1 cellular context compared by ENCODE assay signal in the genomic region with DNA sequence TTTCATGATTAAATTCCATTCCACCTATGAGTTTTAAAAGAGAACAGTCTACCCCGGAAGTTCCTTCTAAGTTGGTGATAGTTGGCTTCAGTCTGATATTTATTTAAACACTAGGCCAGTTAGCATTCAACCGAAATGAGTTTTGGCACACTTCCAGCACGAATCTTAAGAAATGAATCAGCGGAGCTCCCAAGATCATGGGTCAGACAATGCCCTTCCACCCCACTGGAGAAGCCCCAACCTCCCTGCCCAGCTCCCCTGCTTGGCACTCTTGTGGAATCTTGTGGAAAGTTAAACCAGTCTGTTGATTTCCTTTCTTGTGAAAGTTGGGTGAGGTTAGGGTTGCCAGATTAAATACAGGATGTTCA.
TF ChIP-seq lines count a peak whose summit lies in the region.

No MANE protein-coding gene starts in this region.

TF ChIP-seq in GM23338, 12 proteins besides CTCF, POLR2A, EP300 and RAD21 (continued from another document):
- TF ChIP-seq, protein P1, sequence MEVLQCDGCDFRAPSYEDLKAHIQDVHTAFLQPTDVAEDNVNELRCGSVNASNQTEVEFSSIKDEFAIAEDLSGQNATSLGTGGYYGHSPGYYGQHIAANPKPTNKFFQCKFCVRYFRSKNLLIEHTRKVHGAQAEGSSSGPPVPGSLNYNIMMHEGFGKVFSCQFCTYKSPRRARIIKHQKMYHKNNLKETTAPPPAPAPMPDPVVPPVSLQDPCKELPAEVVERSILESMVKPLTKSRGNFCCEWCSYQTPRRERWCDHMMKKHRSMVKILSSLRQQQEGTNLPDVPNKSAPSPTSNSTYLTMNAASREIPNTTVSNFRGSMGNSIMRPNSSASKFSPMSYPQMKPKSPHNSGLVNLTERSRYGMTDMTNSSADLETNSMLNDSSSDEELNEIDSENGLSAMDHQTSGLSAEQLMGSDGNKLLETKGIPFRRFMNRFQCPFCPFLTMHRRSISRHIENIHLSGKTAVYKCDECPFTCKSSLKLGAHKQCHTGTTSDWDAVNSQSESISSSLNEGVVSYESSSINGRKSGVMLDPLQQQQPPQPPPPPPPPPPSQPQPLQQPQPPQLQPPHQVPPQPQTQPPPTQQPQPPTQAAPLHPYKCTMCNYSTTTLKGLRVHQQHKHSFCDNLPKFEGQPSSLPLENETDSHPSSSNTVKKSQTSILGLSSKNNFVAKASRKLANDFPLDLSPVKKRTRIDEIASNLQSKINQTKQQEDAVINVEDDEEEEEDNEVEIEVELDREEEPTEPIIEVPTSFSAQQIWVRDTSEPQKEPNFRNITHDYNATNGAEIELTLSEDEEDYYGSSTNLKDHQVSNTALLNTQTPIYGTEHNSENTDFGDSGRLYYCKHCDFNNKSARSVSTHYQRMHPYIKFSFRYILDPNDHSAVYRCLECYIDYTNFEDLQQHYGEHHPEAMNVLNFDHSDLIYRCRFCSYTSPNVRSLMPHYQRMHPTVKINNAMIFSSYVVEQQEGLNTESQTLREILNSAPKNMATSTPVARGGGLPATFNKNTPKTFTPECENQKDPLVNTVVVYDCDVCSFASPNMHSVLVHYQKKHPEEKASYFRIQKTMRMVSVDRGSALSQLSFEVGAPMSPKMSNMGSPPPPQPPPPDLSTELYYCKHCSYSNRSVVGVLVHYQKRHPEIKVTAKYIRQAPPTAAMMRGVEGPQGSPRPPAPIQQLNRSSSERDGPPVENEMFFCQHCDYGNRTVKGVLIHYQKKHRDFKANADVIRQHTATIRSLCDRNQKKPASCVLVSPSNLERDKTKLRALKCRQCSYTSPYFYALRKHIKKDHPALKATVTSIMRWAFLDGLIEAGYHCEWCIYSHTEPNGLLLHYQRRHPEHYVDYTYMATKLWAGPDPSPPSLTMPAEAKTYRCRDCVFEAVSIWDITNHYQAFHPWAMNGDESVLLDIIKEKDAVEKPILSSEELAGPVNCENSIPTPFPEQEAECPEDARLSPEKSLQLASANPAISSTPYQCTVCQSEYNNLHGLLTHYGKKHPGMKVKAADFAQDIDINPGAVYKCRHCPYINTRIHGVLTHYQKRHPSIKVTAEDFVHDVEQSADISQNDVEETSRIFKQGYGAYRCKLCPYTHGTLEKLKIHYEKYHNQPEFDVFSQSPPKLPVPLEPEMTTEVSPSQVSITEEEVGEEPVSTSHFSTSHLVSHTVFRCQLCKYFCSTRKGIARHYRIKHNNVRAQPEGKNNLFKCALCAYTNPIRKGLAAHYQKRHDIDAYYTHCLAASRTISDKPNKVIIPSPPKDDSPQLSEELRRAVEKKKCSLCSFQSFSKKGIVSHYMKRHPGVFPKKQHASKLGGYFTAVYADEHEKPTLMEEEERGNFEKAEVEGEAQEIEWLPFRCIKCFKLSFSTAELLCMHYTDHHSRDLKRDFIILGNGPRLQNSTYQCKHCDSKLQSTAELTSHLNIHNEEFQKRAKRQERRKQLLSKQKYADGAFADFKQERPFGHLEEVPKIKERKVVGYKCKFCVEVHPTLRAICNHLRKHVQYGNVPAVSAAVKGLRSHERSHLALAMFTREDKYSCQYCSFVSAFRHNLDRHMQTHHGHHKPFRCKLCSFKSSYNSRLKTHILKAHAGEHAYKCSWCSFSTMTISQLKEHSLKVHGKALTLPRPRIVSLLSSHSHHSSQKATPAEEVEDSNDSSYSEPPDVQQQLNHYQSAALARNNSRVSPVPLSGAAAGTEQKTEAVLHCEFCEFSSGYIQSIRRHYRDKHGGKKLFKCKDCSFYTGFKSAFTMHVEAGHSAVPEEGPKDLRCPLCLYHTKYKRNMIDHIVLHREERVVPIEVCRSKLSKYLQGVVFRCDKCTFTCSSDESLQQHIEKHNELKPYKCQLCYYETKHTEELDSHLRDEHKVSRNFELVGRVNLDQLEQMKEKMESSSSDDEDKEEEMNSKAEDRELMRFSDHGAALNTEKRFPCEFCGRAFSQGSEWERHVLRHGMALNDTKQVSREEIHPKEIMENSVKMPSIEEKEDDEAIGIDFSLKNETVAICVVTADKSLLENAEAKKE (CRISPR knock-in tag; IDR thresholded peaks at IDR 0.05), result no peak
- TF ChIP-seq, protein P2, sequence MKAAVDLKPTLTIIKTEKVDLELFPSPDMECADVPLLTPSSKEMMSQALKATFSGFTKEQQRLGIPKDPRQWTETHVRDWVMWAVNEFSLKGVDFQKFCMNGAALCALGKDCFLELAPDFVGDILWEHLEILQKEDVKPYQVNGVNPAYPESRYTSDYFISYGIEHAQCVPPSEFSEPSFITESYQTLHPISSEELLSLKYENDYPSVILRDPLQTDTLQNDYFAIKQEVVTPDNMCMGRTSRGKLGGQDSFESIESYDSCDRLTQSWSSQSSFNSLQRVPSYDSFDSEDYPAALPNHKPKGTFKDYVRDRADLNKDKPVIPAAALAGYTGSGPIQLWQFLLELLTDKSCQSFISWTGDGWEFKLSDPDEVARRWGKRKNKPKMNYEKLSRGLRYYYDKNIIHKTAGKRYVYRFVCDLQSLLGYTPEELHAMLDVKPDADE (IDR thresholded peaks at IDR 0.05), result no peak
- TF ChIP-seq EZH2 (IDR thresholded peaks at IDR 0.05; ENCODE audit: low read depth, unreplicated experiment) (no peak), ZNF331 (CRISPR knock-in tag; IDR thresholded peaks at IDR 0.05; ENCODE audit: low read depth) (no peak), ZNF114 (CRISPR knock-in tag; IDR thresholded peaks at IDR 0.05) (no peak), NANOG (IDR thresholded peaks at IDR 0.05; ENCODE audit: borderline replicate concordance) (no peak)
